18 cellular contexts compared by ENCODE assay signal in genomic region chr19:20558571-20558970, GRCh38. TPM values are rescaled to one million over a fixed set of nuclear protein-coding genes. Genes with fewer than 3 reads are reported as not detected.
DNase-seq lines count a peak whose midpoint lies in the region; ATAC-seq, FAIRE-seq and TF ChIP-seq lines count a peak whose summit lies in the region.
"Had no signal": no experiment of that assay in that cellular context is flagged by ENCODE, and none has a peak within 500 bp of the region (broad histone marks: within the 10 kb centered on the region; RNA-seq: fewer than 3 reads in every experiment).

No MANE protein-coding gene starts in this region.

- no peak overlapping the region for H3K27ac Mint-ChIP-seq in activated naive CD4-positive, alpha-beta T cell treated with anti-CD3 and anti-CD28 coated beads for 36 hours
- H3K27ac Mint-ChIP-seq in stimulated activated naive B cell treated with anti-CD40 and anti-IgM and Interleukin-4, amounts not matched to agents 10 μg/mL and 1 μg/mL and 100 μg/mL, for 72 hours, result peak overlapping the region; percentile 77

- FAIRE-seq in D721Med (lab: Jason Lieb, UNC), result no peak
- FAIRE-seq: H54 had no signal

- no peak overlapping the region for H2AFZ ChIP-seq in OCI-LY3 (ENCODE audit: low read depth, low read length)
- H2AFZ ChIP-seq: PC-9 had no signal

- intact Hi-C loops in activated naive CD4-positive, alpha-beta T cell treated with anti-CD3 and anti-CD28 coated beads for 36 hours (cut with micrococcal nuclease), result no loop called here

- peak overlapping the region; percentile 55 for H3K27ac ChIP-seq in OCI-LY3 (ENCODE audit: low read length)
- no peak overlapping the region for H3K27ac ChIP-seq in effector memory CD4-positive, alpha-beta T cell (ENCODE audit: insufficient read depth, low read length, poor library complexity, severe bottlenecking)
- H3K27ac ChIP-seq: PC-9, SJCRH30 had no signal

- H3K9me3 ChIP-seq in OCI-LY3 (ENCODE audit: insufficient read depth, low read length), result peaks cover 78% of the 10 kb centered on the region
- peaks cover 38% of the 10 kb centered on the region for H3K9me3 ChIP-seq in effector memory CD4-positive, alpha-beta T cell (ENCODE audit: control insufficient read depth, low read length)

- no peak for TF ChIP-seq CTCF in OCI-LY3 (IDR thresholded peaks at IDR 0.05; ENCODE audit: low read depth, low read length)
- TF ChIP-seq CTCF in D721Med (IDR thresholded peaks at IDR 0.05; ENCODE audit: insufficient read depth, missing control alignments), result no peak

- H4K20me1 ChIP-seq in OCI-LY3 (ENCODE audit: insufficient read depth, low read length), result peaks cover 30% of the 10 kb centered on the region

- H3K36me3 ChIP-seq in OCI-LY3 (replicated peaks; ENCODE audit: low read depth, low read length), result peaks cover 91% of the 10 kb centered on the region
- peaks cover 68% of the 10 kb centered on the region for H3K36me3 ChIP-seq in effector memory CD4-positive, alpha-beta T cell (ENCODE audit: control insufficient read depth, insufficient read depth, low read length)

- H3K4me1 ChIP-seq in OCI-LY3 (ENCODE audit: low read length), result peaks cover 14% of the 10 kb centered on the region; the same call in 1 of the 2 replicates
- no peaks in the 10 kb centered on the region for H3K4me1 ChIP-seq in effector memory CD4-positive, alpha-beta T cell (ENCODE audit: control insufficient read depth, insufficient read depth, low read length, poor library complexity, severe bottlenecking)
- H3K4me1 ChIP-seq: SJCRH30 had no signal

- H3K4me2 ChIP-seq in OCI-LY3 (ENCODE audit: low read length), result no peak overlapping the region
- H3K4me2 ChIP-seq: PC-9 had no signal

- peak; percentile 10 for DNase-seq in activated naive CD4-positive, alpha-beta T cell treated with anti-CD3 and anti-CD28 coated beads for 36 hours
- no peak for DNase-seq in activated naive CD4-positive, alpha-beta T cell treated with Interleukin-2 at 50 U/mL for 16 hours
- DNase-seq in effector memory CD4-positive, alpha-beta T cell, result no peak
- no peak for DNase-seq in stimulated activated naive B cell treated with anti-CD40 and anti-IgM and Interleukin-4, amounts not matched to agents 10 μg/mL and 1 μg/mL and 100 μg/mL, for 72 hours
- DNase-seq in cerebellar nuclear complex (lab: John Stamatoyannopoulos, UW) (no peak), D721Med (ENCODE audit: insufficient read length, low spot score) (no peak)
- DNase-seq: C1 segment of cervical spinal cord, DND-41, KG1, NCI-H1417, NCI-H187, NCI-H2107, NCI-H2227 treated with DMSO at 0.1 percent for 48 hours, NCI-H524, PC-9 had no signal

- H3K9ac ChIP-seq in OCI-LY3 (ENCODE audit: low read length), result no peak overlapping the region

- H3K79me2 ChIP-seq in OCI-LY3 (ENCODE audit: low read length), result peaks cover 100% of the 10 kb centered on the region

- no peak overlapping the region for H3K4me3 Mint-ChIP-seq in activated naive CD4-positive, alpha-beta T cell treated with anti-CD3 and anti-CD28 coated beads for 36 hours
- H3K4me3 Mint-ChIP-seq in stimulated activated naive B cell treated with anti-CD40 and anti-IgM and Interleukin-4, amounts not matched to agents 10 μg/mL and 1 μg/mL and 100 μg/mL, for 72 hours, result no peak overlapping the region

- H3K4me1 Mint-ChIP-seq in activated naive CD4-positive, alpha-beta T cell treated with anti-CD3 and anti-CD28 coated beads for 36 hours (ENCODE audit: low read depth), result peaks cover 11% of the 10 kb centered on the region
- peaks cover 12 to 31% of the 10 kb centered on the region in 2 donors for H3K4me1 Mint-ChIP-seq in stimulated activated naive B cell treated with anti-CD40 and anti-IgM and Interleukin-4, amounts not matched to agents 10 μg/mL and 1 μg/mL and 100 μg/mL, for 72 hours

- peaks cover 50% of the 10 kb centered on the region for H3K9me3 Mint-ChIP-seq in activated naive CD4-positive, alpha-beta T cell treated with anti-CD3 and anti-CD28 coated beads for 36 hours
- peaks cover 18 to 20% of the 10 kb centered on the region in 2 donors for H3K9me3 Mint-ChIP-seq in stimulated activated naive B cell treated with anti-CD40 and anti-IgM and Interleukin-4, amounts not matched to agents 10 μg/mL and 1 μg/mL and 100 μg/mL, for 72 hours

- H3K36me3 Mint-ChIP-seq in activated naive CD4-positive, alpha-beta T cell treated with anti-CD3 and anti-CD28 coated beads for 36 hours (ENCODE audit: low read depth), result peaks cover 74% of the 10 kb centered on the region
- H3K36me3 Mint-ChIP-seq in stimulated activated naive B cell treated with anti-CD40 and anti-IgM and Interleukin-4, amounts not matched to agents 10 μg/mL and 1 μg/mL and 100 μg/mL, for 72 hours, result peaks cover 81 to 88% of the 10 kb centered on the region in 2 donors

- H3K27me3 Mint-ChIP-seq in activated naive CD4-positive, alpha-beta T cell treated with anti-CD3 and anti-CD28 coated beads for 36 hours (ENCODE audit: low read depth), result no peaks in the 10 kb centered on the region
- no peaks in the 10 kb centered on the region for H3K27me3 Mint-ChIP-seq in stimulated activated naive B cell treated with anti-CD40 and anti-IgM and Interleukin-4, amounts not matched to agents 10 μg/mL and 1 μg/mL and 100 μg/mL, for 72 hours

- H3K27me3 ChIP-seq in OCI-LY3 (ENCODE audit: low read depth, low read length), result no peaks in the 10 kb centered on the region
- no peaks in the 10 kb centered on the region for H3K27me3 ChIP-seq in effector memory CD4-positive, alpha-beta T cell (replicated peaks; ENCODE audit: control insufficient read depth, insufficient read depth, low read length, poor library complexity, severe bottlenecking)
- H3K27me3 ChIP-seq: SJCRH30 had no signal

- no peak for ATAC-seq in stimulated activated naive B cell treated with anti-CD40 and anti-IgM and Interleukin-4, amounts not matched to agents 10 μg/mL and 1 μg/mL and 100 μg/mL, for 72 hours (replicated peaks)

- CTCF ChIA-PET in activated naive CD4-positive, alpha-beta T cell treated with anti-CD3 and anti-CD28 coated beads for 36 hours (lab: Charles Lee), result interaction anchor here (1.2 kb wide), 1 partner anchor 10 kb away, joined by 3 read pairs; no protein-coding TSS in a partner anchor

- H3K4me3 ChIP-seq in OCI-LY3 (ENCODE audit: low read length), result no peak overlapping the region
- peak overlapping the region; percentile 24 for H3K4me3 ChIP-seq in effector memory CD4-positive, alpha-beta T cell (ENCODE audit: insufficient read depth, low read depth, low read length, poor library complexity, severe bottlenecking)
- H3K4me3 ChIP-seq: PC-9, SJCRH30 had no signal

RNA-seq across cellular contexts. Expression of gene ZNF737, which starts 7.0 kb away (rescaled TPM):
- 1 to 10 TPM; 7.9 to 9.4 TPM for total RNA-seq in activated naive CD4-positive, alpha-beta T cell treated with anti-CD3 and anti-CD28 coated beads for 36 hours
